In genomic region chr6:42928748-42929087, GRCh38 we compare ENCODE assay signal across 8 cellular contexts. TPM values are rescaled to one million over a fixed set of nuclear protein-coding genes. Genes with fewer than 3 reads are reported as not detected.
DNase-seq lines count a peak whose midpoint lies in the region; ATAC-seq, FAIRE-seq and TF ChIP-seq lines count a peak whose summit lies in the region.

No MANE protein-coding gene starts in this region.

- H4K20me1 ChIP-seq in HCT116 (ENCODE audit: insufficient read depth) = no peaks in the 10 kb centered on the region

- H3K9ac ChIP-seq in HCT116 (ENCODE audit: low read length) = peak overlapping the region; percentile 73

- H3K36me3 Mint-ChIP-seq in Calu3 (ENCODE audit: insufficient read depth, unreplicated experiment) = peaks cover 45% of the 10 kb centered on the region

- peak overlapping the region; percentile 52 for H2AFZ ChIP-seq in HCT116 (ENCODE audit: low read depth, low read length, poor library complexity, severe bottlenecking)

- H3K4me3 ChIP-seq in HCT116 (replicated peaks in 1 of 2; ENCODE audit: low read depth in 1 of 2, low read length in 2 of 2) (peak overlapping the region; percentile 60 to 79), epithelial cell of proximal tubule (ENCODE audit: low read depth, low read length) (peak overlapping the region; percentile 68), neutrophil (ENCODE audit: low read depth in 1 of 2, low read length in 1 of 2) (peak overlapping the region; percentile 79 to 100)

- TF ChIP-seq RAD21 in HCT116 (IDR thresholded peaks at IDR 0.05; ENCODE audit: low read depth) = no peak

- peak overlapping the region; percentile 99 for H3K4me3 Mint-ChIP-seq in Calu3 (ENCODE audit: low read depth, unreplicated experiment)

- no peaks in the 10 kb centered on the region for H3K9me3 ChIP-seq in HCT116 (ENCODE audit: control insufficient read depth in 1 of 2, insufficient read depth in 1 of 2, low read depth in 1 of 2, low read length in 2 of 2)
- H3K9me3 ChIP-seq in neutrophil = no peaks in the 10 kb centered on the region

- RAD21 ChIA-PET in HCT116 (lab: Charles Lee; ENCODE audit: low non-redundant PET in 1 of 2, low total read pairs in 2 of 2, uncharacterized antibody in 2 of 2, unreplicated experiment in 2 of 2) = no interaction called here

- H3K27me3 Mint-ChIP-seq in Calu3 (ENCODE audit: unreplicated experiment) = no peaks in the 10 kb centered on the region

- TF ChIP-seq POLR2A in HCT116 (IDR thresholded peaks at IDR 0.05; ENCODE audit: borderline replicate concordance, extremely low read depth, insufficient read depth, insufficient read length) (no peak), H54 (IDR thresholded peaks at IDR 0.05; ENCODE audit: low read depth, low read length) (no peak)

- H3K27ac ChIP-seq in HCT116 (ENCODE audit: low read depth, low read length) = peak overlapping the region; percentile 88
- peak overlapping the region; percentile 100 for H3K27ac ChIP-seq in neutrophil

- H3K36me3 ChIP-seq in HCT116 (ENCODE audit: control insufficient read depth in 1 of 2, insufficient read depth in 2 of 2, low read length in 2 of 2) (peaks cover 2 to 9% of the 10 kb centered on the region in 2 experiments; a peak in 2 of 4 replicates), neutrophil (peaks cover 5% of the 10 kb centered on the region)

- peaks cover 8 to 18% of the 10 kb centered on the region in 2 experiments; a peak in 3 of 4 replicates for H3K4me1 ChIP-seq in HCT116 (ENCODE audit: control insufficient read depth in 1 of 2, insufficient read depth in 2 of 2, low read length in 2 of 2)
- H3K4me1 ChIP-seq in neutrophil (ENCODE audit: control insufficient read depth in 1 of 2, insufficient read depth in 1 of 2, low read depth in 1 of 2, low read length in 1 of 2) = peaks cover 45 to 52% of the 10 kb centered on the region in 2 experiments

- ATAC-seq in HCT116 = peak; percentile 10

- POLR2A ChIA-PET in HCT116 (lab: Charles Lee) = interaction anchor here (0.8 to 2.6 kb wide), 7 partner anchors 12 to 215 kb away, joined by 3 to 11 read pairs (median 4); partner anchors contain the start of genes PEX6, PPP2R5D and RRP36

- peak overlapping the region; percentile 90 for H3K27ac Mint-ChIP-seq in Calu3 (ENCODE audit: unreplicated experiment)

- peak overlapping the region; percentile 82 for H3K4me2 ChIP-seq in HCT116 (ENCODE audit: low read length)

- H3K27me3 ChIP-seq in HCT116 (ENCODE audit: insufficient read depth, low read length) (no peaks in the 10 kb centered on the region), neutrophil (no peaks in the 10 kb centered on the region)

- H3K4me1 Mint-ChIP-seq in Calu3 (ENCODE audit: low read depth, unreplicated experiment) = peaks cover 43% of the 10 kb centered on the region

- TSS peak; percentile 97 for BruUV-seq in Calu3 (replicated peaks; lab: Mats Ljungman, UMichigan)
- TSS peak; percentile 98 for BruUV-seq in HCT116 (replicated peaks; lab: Mats Ljungman, UMichigan)

- intact Hi-C loops in Calu3 (cut with micrococcal nuclease; ENCODE audit: unreplicated experiment) = no loop called here
- intact Hi-C loops in HCT116 (cut with micrococcal nuclease) = loop anchor here (1.0 kb wide), 1 partner anchor 86 kb away; the partner anchor contains the start of gene KLHDC3

- FAIRE-seq in H54 (lab: Jason Lieb, UNC) = no peak

- peaks cover 38% of the 10 kb centered on the region for H3K79me2 ChIP-seq in HCT116 (ENCODE audit: insufficient read depth, low read length)

- no peaks in the 10 kb centered on the region for H3K9me2 ChIP-seq in HCT116 (ENCODE audit: insufficient read depth)

- DNase-seq in Calu3 = no peak
- DNase-seq in HCT116 (ENCODE audit: low read depth, low spot score) = no peak
- DNase-seq in SIG-M5 (lab: John Stamatoyannopoulos, UW) = peak; percentile 67
- DNase-seq in epithelial cell of proximal tubule (ENCODE audit: low read depth) = no peak
- no peak for DNase-seq in retina
- no peak for DNase-seq in LoVo (ENCODE audit: low spot score)
- no peak for DNase-seq in H54 (ENCODE audit: insufficient read length, low spot score)

- CTCF ChIA-PET in Calu3 (lab: Charles Lee) (interaction anchor here (0.6 to 1.7 kb wide), 8 partner anchors 14 to 662 kb away, joined by 3 to 6 read pairs (median 4); partner anchors contain the start of gene KLHDC3), HCT116 (lab: Charles Lee) (no interaction called here)

- TF ChIP-seq CTCF in Calu3 (IDR thresholded peaks at IDR 0.05; ENCODE audit: unreplicated experiment) (no peak), HCT116 (IDR thresholded peaks at IDR 0.05 in 2 of 3, conservative IDR thresholded peaks at IDR 0.05 in 1 of 3; ENCODE audit: borderline replicate concordance in 1 of 3, insufficient read depth in 1 of 3, low read depth in 2 of 3, low read length in 2 of 3) (no peak), epithelial cell of proximal tubule (conservative IDR thresholded peaks at IDR 0.05; ENCODE audit: low read depth, low read length) (no peak), neutrophil (IDR thresholded peaks at IDR 0.05) (no peak)

- H3K9me3 Mint-ChIP-seq in Calu3 (ENCODE audit: low read depth, unreplicated experiment) = no peaks in the 10 kb centered on the region

TF ChIP-seq in HCT116, 20 proteins besides CTCF, POLR2A, EP300 and RAD21:
- no peak for TF ChIP-seq EZH2phosphoT487 (IDR thresholded peaks at IDR 0.05; ENCODE audit: borderline replicate concordance)
- TF ChIP-seq ELF1 (IDR thresholded peaks at IDR 0.05; ENCODE audit: borderline replicate concordance, low read depth) = no peak
- TF ChIP-seq SRF (IDR thresholded peaks at IDR 0.05; ENCODE audit: low read depth) = no peak
- no peak for TF ChIP-seq ZNF274 (IDR thresholded peaks at IDR 0.05; ENCODE audit: low read depth, low read length)
- TF ChIP-seq EGR1 (IDR thresholded peaks at IDR 0.05; ENCODE audit: low read depth) = no peak
- no peak for TF ChIP-seq FOSL1 (IDR thresholded peaks at IDR 0.05; ENCODE audit: low read depth)
- no peak for TF ChIP-seq ATF3 (IDR thresholded peaks at IDR 0.05)
- TF ChIP-seq CEBPB (IDR thresholded peaks at IDR 0.05; ENCODE audit: low read depth) = no peak
- no peak for TF ChIP-seq SP1 (IDR thresholded peaks at IDR 0.05; ENCODE audit: low read depth)
- TF ChIP-seq POLR2AphosphoS5 (IDR thresholded peaks at IDR 0.05; ENCODE audit: low read depth, low read length) = no peak
- TF ChIP-seq EZH2 (IDR thresholded peaks at IDR 0.05) = no peak
- no peak for TF ChIP-seq JUND (IDR thresholded peaks at IDR 0.05)

RNA-seq across cellular contexts. Expression of gene CNPY3, which starts 0.6 kb away (rescaled TPM):
- total RNA-seq in Calu3 (2022) = 57.9 and 60.7 TPM in 2 replicates
- 49.1 TPM for total RNA-seq in HCT116 (2021; ENCODE audit: unreplicated experiment)
- 55.2 and 60.5 TPM in 2 replicates for polyA plus RNA-seq in HCT116 (2012)
- total RNA-seq in epithelial cell of proximal tubule = 52.2 and 59.0 TPM in 2 replicates

RNA-seq across cellular contexts. Expression of gene PTCRA, which starts 12.9 kb away (rescaled TPM):
- not detected in 2 replicates for total RNA-seq in Calu3 (2022)
- total RNA-seq in HCT116 (2021; ENCODE audit: unreplicated experiment) = not detected
- polyA plus RNA-seq in HCT116 (2012) = 0.10 TPM in 1 of 2 replicates, not detected in the other
- total RNA-seq in epithelial cell of proximal tubule = not detected in 2 replicates

RNA-seq across cellular contexts. Expression of gene GNMT, which starts 31.8 kb away (rescaled TPM):
- total RNA-seq in Calu3 (2022) (0.45 TPM in 1 of 2 replicates, not detected in the other), HCT116 (2021; ENCODE audit: unreplicated experiment) (0.57 TPM), epithelial cell of proximal tubule (not detected in 2 replicates)
- polyA plus RNA-seq in HCT116 (2012) = 0.17 and 0.31 TPM in 2 replicates

RNA-seq across cellular contexts. Expression of gene RPL7L1, which starts 49.3 kb away (rescaled TPM):
- 144 and 154 TPM in 2 replicates for total RNA-seq in Calu3 (2022)
- 125 TPM for total RNA-seq in HCT116 (2021; ENCODE audit: unreplicated experiment)
- 55.4 and 72.5 TPM in 2 replicates for polyA plus RNA-seq in HCT116 (2012)
- total RNA-seq in epithelial cell of proximal tubule = 95.0 and 155 TPM in 2 replicates

RNA-seq across cellular contexts. Expression of gene PEX6, which starts 50.3 kb away (rescaled TPM):
- 27.8 and 28.4 TPM in 2 replicates for total RNA-seq in Calu3 (2022)
- 21.4 TPM for total RNA-seq in HCT116 (2021; ENCODE audit: unreplicated experiment)
- 15.2 and 15.9 TPM in 2 replicates for polyA plus RNA-seq in HCT116 (2012)
- 19.5 and 22.4 TPM in 2 replicates for total RNA-seq in epithelial cell of proximal tubule
